In the genomic region with DNA sequence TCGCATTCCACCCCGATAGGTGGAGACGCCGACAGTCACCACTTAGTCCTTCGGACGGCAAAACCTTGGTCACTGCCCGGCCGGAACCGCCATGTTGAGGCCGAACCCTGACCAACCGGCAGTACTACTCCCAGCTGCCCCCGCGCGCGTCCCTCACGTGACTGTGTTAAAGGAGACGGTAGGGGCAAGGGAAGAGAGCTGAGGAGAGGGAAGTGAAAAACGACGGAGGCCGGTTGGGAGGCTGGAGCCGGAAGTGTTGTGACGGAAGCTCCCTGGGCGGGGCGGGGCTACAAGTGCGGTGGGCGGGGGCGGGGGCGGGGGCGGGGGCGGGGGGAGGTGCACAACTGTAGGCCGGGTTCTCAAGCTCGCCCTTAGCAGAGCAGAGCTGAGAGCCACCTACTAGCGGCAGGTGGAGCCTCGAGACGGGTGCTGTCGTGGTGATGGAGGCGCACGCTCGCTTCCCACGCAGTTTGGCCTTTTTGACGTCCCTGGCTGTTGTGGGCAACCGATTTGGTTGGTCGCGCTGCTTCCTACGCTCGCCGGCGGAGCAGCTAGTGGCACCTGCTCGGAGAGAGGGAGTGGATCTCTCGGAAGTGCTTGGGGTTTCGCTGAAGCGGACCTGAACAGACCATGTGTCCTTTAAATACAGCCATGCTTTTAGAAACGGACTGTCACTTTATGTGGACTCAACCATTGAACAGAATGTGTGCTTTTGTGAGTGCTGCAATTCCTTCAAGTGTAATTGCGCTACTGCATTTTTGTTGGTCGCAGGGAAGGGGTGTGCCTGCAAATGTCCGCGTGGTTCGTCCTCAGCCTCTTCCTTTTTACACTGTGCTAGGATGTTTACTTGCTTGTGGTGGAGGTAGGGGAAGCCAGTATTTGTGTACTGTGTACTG, we compare ENCODE assay signal across 1 cellular context.
A peak's percentile ranks its signal among the peaks of the same experiment; 100 is the strongest.
TF ChIP-seq lines count a peak whose summit lies in the region.

A gene with protein sequence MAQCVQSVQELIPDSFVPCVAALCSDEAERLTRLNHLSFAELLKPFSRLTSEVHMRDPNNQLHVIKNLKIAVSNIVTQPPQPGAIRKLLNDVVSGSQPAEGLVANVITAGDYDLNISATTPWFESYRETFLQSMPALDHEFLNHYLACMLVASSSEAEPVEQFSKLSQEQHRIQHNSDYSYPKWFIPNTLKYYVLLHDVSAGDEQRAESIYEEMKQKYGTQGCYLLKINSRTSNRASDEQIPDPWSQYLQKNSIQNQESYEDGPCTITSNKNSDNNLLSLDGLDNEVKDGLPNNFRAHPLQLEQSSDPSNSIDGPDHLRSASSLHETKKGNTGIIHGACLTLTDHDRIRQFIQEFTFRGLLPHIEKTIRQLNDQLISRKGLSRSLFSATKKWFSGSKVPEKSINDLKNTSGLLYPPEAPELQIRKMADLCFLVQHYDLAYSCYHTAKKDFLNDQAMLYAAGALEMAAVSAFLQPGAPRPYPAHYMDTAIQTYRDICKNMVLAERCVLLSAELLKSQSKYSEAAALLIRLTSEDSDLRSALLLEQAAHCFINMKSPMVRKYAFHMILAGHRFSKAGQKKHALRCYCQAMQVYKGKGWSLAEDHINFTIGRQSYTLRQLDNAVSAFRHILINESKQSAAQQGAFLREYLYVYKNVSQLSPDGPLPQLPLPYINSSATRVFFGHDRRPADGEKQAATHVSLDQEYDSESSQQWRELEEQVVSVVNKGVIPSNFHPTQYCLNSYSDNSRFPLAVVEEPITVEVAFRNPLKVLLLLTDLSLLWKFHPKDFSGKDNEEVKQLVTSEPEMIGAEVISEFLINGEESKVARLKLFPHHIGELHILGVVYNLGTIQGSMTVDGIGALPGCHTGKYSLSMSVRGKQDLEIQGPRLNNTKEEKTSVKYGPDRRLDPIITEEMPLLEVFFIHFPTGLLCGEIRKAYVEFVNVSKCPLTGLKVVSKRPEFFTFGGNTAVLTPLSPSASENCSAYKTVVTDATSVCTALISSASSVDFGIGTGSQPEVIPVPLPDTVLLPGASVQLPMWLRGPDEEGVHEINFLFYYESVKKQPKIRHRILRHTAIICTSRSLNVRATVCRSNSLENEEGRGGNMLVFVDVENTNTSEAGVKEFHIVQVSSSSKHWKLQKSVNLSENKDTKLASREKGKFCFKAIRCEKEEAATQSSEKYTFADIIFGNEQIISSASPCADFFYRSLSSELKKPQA (N-terminal part only) (minus strand): TSS at position 130 of the 896 bp plus-strand sequence. CDS start 364 bp downstream, outside the sequence.

TF ChIP-seq in K562, 482 proteins besides CTCF, POLR2A, EP300 and RAD21 (continued from another document and continues in another):
- peak; percentile 58; the same call in 1 of the 2 replicates for TF ChIP-seq POLR2H (tag; IDR thresholded peaks at IDR 0.05; ENCODE audit: low read depth)
- TF ChIP-seq U2AF1 (optimal IDR thresholded peaks at IDR 0.05; ENCODE audit: low read depth, low read length), result no peak
- peak; percentile 46; the same call in 1 of the 2 replicates for TF ChIP-seq DIDO1 (tag; IDR thresholded peaks at IDR 0.05; ENCODE audit: low read depth)
- TF ChIP-seq FOXK2 (conservative IDR thresholded peaks at IDR 0.05 in 1 of 2, IDR thresholded peaks at IDR 0.05 in 1 of 2; ENCODE audit: low read depth in 2 of 2), result peak; percentile 53 to 74
- 0 out of 2 replicates have a peak, but pooled peaks have one; percentile 49 for TF ChIP-seq SP1 (CRISPR knock-in tag; IDR thresholded peaks at IDR 0.05)
- TF ChIP-seq HDAC1 (IDR thresholded peaks at IDR 0.05), result peak in 1 of 2 experiments; percentile 91; a peak in 2 of 4 replicates
- peak; percentile 64; the same call in 1 of the 2 replicates for TF ChIP-seq ELF2 (CRISPR knock-in tag; IDR thresholded peaks at IDR 0.05)
- TF ChIP-seq CAMTA2 (CRISPR knock-in tag; conservative IDR thresholded peaks at IDR 0.05), result no peak
- TF ChIP-seq NR2C1 (IDR thresholded peaks at IDR 0.05), result peak; percentile 73
- TF ChIP-seq NR2C1 (tag; IDR thresholded peaks at IDR 0.05), result peak; percentile 77
- TF ChIP-seq, protein P1, sequence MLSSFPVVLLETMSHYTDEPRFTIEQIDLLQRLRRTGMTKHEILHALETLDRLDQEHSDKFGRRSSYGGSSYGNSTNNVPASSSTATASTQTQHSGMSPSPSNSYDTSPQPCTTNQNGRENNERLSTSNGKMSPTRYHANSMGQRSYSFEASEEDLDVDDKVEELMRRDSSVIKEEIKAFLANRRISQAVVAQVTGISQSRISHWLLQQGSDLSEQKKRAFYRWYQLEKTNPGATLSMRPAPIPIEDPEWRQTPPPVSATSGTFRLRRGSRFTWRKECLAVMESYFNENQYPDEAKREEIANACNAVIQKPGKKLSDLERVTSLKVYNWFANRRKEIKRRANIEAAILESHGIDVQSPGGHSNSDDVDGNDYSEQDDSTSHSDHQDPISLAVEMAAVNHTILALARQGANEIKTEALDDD (IDR thresholded peaks at IDR 0.05), result no peak
- TF ChIP-seq, protein P2, sequence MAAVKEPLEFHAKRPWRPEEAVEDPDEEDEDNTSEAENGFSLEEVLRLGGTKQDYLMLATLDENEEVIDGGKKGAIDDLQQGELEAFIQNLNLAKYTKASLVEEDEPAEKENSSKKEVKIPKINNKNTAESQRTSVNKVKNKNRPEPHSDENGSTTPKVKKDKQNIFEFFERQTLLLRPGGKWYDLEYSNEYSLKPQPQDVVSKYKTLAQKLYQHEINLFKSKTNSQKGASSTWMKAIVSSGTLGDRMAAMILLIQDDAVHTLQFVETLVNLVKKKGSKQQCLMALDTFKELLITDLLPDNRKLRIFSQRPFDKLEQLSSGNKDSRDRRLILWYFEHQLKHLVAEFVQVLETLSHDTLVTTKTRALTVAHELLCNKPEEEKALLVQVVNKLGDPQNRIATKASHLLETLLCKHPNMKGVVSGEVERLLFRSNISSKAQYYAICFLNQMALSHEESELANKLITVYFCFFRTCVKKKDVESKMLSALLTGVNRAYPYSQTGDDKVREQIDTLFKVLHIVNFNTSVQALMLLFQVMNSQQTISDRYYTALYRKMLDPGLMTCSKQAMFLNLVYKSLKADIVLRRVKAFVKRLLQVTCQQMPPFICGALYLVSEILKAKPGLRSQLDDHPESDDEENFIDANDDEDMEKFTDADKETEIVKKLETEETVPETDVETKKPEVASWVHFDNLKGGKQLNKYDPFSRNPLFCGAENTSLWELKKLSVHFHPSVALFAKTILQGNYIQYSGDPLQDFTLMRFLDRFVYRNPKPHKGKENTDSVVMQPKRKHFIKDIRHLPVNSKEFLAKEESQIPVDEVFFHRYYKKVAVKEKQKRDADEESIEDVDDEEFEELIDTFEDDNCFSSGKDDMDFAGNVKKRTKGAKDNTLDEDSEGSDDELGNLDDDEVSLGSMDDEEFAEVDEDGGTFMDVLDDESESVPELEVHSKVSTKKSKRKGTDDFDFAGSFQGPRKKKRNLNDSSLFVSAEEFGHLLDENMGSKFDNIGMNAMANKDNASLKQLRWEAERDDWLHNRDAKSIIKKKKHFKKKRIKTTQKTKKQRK (IDR thresholded peaks at IDR 0.05; ENCODE audit: borderline replicate concordance, low read depth, low read length), result no peak
- TF ChIP-seq, protein P3, sequence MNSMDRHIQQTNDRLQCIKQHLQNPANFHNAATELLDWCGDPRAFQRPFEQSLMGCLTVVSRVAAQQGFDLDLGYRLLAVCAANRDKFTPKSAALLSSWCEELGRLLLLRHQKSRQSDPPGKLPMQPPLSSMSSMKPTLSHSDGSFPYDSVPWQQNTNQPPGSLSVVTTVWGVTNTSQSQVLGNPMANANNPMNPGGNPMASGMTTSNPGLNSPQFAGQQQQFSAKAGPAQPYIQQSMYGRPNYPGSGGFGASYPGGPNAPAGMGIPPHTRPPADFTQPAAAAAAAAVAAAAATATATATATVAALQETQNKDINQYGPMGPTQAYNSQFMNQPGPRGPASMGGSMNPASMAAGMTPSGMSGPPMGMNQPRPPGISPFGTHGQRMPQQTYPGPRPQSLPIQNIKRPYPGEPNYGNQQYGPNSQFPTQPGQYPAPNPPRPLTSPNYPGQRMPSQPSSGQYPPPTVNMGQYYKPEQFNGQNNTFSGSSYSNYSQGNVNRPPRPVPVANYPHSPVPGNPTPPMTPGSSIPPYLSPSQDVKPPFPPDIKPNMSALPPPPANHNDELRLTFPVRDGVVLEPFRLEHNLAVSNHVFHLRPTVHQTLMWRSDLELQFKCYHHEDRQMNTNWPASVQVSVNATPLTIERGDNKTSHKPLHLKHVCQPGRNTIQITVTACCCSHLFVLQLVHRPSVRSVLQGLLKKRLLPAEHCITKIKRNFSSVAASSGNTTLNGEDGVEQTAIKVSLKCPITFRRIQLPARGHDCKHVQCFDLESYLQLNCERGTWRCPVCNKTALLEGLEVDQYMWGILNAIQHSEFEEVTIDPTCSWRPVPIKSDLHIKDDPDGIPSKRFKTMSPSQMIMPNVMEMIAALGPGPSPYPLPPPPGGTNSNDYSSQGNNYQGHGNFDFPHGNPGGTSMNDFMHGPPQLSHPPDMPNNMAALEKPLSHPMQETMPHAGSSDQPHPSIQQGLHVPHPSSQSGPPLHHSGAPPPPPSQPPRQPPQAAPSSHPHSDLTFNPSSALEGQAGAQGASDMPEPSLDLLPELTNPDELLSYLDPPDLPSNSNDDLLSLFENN (IDR thresholded peaks at IDR 0.05; ENCODE audit: low read depth in 2 of 2, low read length in 2 of 2), result peak in 1 of 2 experiments; percentile 56; a peak in 1 of 4 replicates
- TF ChIP-seq, protein P4, sequence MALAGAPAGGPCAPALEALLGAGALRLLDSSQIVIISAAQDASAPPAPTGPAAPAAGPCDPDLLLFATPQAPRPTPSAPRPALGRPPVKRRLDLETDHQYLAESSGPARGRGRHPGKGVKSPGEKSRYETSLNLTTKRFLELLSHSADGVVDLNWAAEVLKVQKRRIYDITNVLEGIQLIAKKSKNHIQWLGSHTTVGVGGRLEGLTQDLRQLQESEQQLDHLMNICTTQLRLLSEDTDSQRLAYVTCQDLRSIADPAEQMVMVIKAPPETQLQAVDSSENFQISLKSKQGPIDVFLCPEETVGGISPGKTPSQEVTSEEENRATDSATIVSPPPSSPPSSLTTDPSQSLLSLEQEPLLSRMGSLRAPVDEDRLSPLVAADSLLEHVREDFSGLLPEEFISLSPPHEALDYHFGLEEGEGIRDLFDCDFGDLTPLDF (CRISPR knock-in tag; IDR thresholded peaks at IDR 0.05), result no peak
- TF ChIP-seq, protein P5, sequence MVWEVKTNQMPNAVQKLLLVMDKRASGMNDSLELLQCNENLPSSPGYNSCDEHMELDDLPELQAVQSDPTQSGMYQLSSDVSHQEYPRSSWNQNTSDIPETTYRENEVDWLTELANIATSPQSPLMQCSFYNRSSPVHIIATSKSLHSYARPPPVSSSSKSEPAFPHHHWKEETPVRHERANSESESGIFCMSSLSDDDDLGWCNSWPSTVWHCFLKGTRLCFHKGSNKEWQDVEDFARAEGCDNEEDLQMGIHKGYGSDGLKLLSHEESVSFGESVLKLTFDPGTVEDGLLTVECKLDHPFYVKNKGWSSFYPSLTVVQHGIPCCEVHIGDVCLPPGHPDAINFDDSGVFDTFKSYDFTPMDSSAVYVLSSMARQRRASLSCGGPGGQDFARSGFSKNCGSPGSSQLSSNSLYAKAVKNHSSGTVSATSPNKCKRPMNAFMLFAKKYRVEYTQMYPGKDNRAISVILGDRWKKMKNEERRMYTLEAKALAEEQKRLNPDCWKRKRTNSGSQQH (CRISPR knock-in tag; IDR thresholded peaks at IDR 0.05), result peak; percentile 53; the same call in 1 of the 2 replicates
- TF ChIP-seq, protein P6, sequence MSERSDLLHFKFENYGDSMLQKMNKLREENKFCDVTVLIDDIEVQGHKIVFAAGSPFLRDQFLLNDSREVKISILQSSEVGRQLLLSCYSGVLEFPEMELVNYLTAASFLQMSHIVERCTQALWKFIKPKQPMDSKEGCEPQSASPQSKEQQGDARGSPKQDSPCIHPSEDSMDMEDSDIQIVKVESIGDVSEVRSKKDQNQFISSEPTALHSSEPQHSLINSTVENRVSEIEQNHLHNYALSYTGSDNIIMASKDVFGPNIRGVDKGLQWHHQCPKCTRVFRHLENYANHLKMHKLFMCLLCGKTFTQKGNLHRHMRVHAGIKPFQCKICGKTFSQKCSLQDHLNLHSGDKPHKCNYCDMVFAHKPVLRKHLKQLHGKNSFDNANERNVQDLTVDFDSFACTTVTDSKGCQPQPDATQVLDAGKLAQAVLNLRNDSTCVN (CRISPR knock-in tag; IDR thresholded peaks at IDR 0.05), result no peak
- no peak for TF ChIP-seq DACH1 (IDR thresholded peaks at IDR 0.05; ENCODE audit: partially characterized antibody)
- TF ChIP-seq ZNF778 (CRISPR knock-in tag; IDR thresholded peaks at IDR 0.05), result no peak
- TF ChIP-seq ZNF583 (CRISPR knock-in tag; IDR thresholded peaks at IDR 0.05), result peak; percentile 63; the same call in 1 of the 2 replicates
- TF ChIP-seq, protein P7, sequence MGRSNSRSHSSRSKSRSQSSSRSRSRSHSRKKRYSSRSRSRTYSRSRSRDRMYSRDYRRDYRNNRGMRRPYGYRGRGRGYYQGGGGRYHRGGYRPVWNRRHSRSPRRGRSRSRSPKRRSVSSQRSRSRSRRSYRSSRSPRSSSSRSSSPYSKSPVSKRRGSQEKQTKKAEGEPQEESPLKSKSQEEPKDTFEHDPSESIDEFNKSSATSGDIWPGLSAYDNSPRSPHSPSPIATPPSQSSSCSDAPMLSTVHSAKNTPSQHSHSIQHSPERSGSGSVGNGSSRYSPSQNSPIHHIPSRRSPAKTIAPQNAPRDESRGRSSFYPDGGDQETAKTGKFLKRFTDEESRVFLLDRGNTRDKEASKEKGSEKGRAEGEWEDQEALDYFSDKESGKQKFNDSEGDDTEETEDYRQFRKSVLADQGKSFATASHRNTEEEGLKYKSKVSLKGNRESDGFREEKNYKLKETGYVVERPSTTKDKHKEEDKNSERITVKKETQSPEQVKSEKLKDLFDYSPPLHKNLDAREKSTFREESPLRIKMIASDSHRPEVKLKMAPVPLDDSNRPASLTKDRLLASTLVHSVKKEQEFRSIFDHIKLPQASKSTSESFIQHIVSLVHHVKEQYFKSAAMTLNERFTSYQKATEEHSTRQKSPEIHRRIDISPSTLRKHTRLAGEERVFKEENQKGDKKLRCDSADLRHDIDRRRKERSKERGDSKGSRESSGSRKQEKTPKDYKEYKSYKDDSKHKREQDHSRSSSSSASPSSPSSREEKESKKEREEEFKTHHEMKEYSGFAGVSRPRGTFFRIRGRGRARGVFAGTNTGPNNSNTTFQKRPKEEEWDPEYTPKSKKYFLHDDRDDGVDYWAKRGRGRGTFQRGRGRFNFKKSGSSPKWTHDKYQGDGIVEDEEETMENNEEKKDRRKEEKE (IDR thresholded peaks at IDR 0.05; ENCODE audit: borderline replicate concordance in 1 of 2, control insufficient read depth in 1 of 2, low read depth in 2 of 2, low read length in 1 of 2), result no peak
- TF ChIP-seq, protein P8, sequence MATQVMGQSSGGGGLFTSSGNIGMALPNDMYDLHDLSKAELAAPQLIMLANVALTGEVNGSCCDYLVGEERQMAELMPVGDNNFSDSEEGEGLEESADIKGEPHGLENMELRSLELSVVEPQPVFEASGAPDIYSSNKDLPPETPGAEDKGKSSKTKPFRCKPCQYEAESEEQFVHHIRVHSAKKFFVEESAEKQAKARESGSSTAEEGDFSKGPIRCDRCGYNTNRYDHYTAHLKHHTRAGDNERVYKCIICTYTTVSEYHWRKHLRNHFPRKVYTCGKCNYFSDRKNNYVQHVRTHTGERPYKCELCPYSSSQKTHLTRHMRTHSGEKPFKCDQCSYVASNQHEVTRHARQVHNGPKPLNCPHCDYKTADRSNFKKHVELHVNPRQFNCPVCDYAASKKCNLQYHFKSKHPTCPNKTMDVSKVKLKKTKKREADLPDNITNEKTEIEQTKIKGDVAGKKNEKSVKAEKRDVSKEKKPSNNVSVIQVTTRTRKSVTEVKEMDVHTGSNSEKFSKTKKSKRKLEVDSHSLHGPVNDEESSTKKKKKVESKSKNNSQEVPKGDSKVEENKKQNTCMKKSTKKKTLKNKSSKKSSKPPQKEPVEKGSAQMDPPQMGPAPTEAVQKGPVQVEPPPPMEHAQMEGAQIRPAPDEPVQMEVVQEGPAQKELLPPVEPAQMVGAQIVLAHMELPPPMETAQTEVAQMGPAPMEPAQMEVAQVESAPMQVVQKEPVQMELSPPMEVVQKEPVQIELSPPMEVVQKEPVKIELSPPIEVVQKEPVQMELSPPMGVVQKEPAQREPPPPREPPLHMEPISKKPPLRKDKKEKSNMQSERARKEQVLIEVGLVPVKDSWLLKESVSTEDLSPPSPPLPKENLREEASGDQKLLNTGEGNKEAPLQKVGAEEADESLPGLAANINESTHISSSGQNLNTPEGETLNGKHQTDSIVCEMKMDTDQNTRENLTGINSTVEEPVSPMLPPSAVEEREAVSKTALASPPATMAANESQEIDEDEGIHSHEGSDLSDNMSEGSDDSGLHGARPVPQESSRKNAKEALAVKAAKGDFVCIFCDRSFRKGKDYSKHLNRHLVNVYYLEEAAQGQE (CRISPR knock-in tag; IDR thresholded peaks at IDR 0.05; ENCODE audit: low read depth), result 0 out of 2 replicates have a peak, but pooled peaks have one; percentile 30
